15 cellular contexts compared by ENCODE assay signal in the genomic region with DNA sequence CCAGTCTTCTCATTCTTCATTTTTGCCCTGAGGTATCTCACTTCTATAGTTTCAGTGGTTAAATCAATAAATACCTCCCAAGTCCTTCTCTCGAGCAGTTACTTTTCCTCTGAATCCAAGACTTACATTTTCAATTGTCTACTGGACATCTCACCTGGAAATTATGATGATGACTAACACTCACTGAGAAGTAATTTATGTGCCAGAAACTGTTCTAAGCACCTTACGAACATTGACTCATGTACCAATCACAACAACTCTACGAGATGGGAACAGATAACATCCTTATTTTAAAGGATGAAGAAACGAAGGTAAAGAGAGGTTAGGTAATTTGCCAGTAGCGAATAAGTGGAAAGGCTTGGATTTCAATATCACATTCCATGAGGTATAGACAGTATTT.
DNase-seq lines count a peak whose midpoint lies in the region; ATAC-seq and TF ChIP-seq lines count a peak whose summit lies in the region.
"Had no signal": no experiment of that assay in that cellular context is flagged by ENCODE, and none has a peak within 500 bp of the region (broad histone marks: within the 10 kb centered on the region; RNA-seq: fewer than 3 reads in every experiment).

No MANE protein-coding gene starts in this region.

- H3K4me2 ChIP-seq in PC-9, result peak overlapping the region; percentile 34

- peaks cover 7% of the 10 kb centered on the region; the same call in 1 of the 2 replicates for H3K4me1 ChIP-seq in PC-9 (replicated peaks; ENCODE audit: insufficient read depth)

- H3K9me2 ChIP-seq in PC-9 (ENCODE audit: insufficient read depth), result no peaks in the 10 kb centered on the region

- H4K20me1 ChIP-seq in PC-9 (ENCODE audit: insufficient read depth), result no peaks in the 10 kb centered on the region

- TF ChIP-seq CTCF in PC-9 (conservative IDR thresholded peaks at IDR 0.05) (no peak), epithelial cell of esophagus (IDR thresholded peaks at IDR 0.05; ENCODE audit: insufficient read depth, low read depth, low read length, missing control alignments) (no peak), kidney epithelial cell (IDR thresholded peaks at IDR 0.05; ENCODE audit: insufficient read depth, low read length, poor library complexity, severe bottlenecking) (no peak)

- CTCF ChIA-PET in PC-9 (lab: Charles Lee), result no interaction called here

- no peaks in the 10 kb centered on the region for H3K36me3 ChIP-seq in PC-9 (ENCODE audit: low read depth)
- no peaks in the 10 kb centered on the region for H3K36me3 ChIP-seq in kidney epithelial cell (ENCODE audit: control insufficient read depth, insufficient read depth, low read length)

- BruUV-seq in PC-9 (replicated peaks; lab: Mats Ljungman, UMichigan), result no TSS peak

- no peaks in the 10 kb centered on the region for H3K9me3 ChIP-seq in PC-9 (ENCODE audit: insufficient read depth, low read depth)

- intact Hi-C loops in PC-9 (cut with micrococcal nuclease; ENCODE audit: unreplicated experiment), result no loop called here

- POLR2A ChIA-PET in PC-9 (lab: Charles Lee; ENCODE audit: unreplicated experiment), result no interaction called here

- H3K27me3 ChIP-seq in PC-9 (ENCODE audit: insufficient read depth, low read depth) (no peaks in the 10 kb centered on the region), kidney epithelial cell (ENCODE audit: control insufficient read depth, insufficient read depth, low read length) (no peaks in the 10 kb centered on the region)

- H3K79me2 ChIP-seq in PC-9 (ENCODE audit: low read depth), result no peaks in the 10 kb centered on the region

- ATAC-seq in HG02981 (IDR thresholded peaks at IDR 0.05; ENCODE audit: unreplicated experiment) (no peak), GM21528 (IDR thresholded peaks at IDR 0.05; ENCODE audit: low FRiP score, unreplicated experiment) (no peak), HG03469 (IDR thresholded peaks at IDR 0.05; ENCODE audit: unreplicated experiment) (no peak)
- ATAC-seq: GM12878 had no signal

- no peak overlapping the region for H3K4me3 ChIP-seq in PC-9
- no peak overlapping the region for H3K4me3 ChIP-seq in epithelial cell of esophagus (ENCODE audit: low read length)
- no peak overlapping the region for H3K4me3 ChIP-seq in kidney epithelial cell (ENCODE audit: low read depth, low read length)
- H3K4me3 ChIP-seq: GM12878 had no signal

- peak overlapping the region; percentile 73 for H3K27ac ChIP-seq in PC-9

- H3F3A ChIP-seq in PC-9 (ENCODE audit: insufficient read depth, low read depth), result peaks cover 9% of the 10 kb centered on the region; the same call in 1 of the 2 replicates

- peak overlapping the region; percentile 2; the same call in 1 of the 2 replicates for H2AFZ ChIP-seq in PC-9

- DNase-seq in M059J (ENCODE audit: low read depth), result peak; percentile 38
- DNase-seq in PC-9, result peak in 1 of 2 experiments; percentile 89
- DNase-seq in epithelial cell of esophagus (ENCODE audit: low read depth), result peak; percentile 87
- DNase-seq in kidney epithelial cell (ENCODE audit: low read depth), result peak; percentile 25
- no peak for DNase-seq in putamen (ENCODE audit: low spot score)
- DNase-seq: C1 segment of cervical spinal cord; Calu3; CD4-positive, alpha-beta T cell; DMS 273 treated with DMSO at 0.1 percent for 48 hours; HCEC 1CT; IMR-90 had no signal
